22 cellular contexts compared by ENCODE assay signal in the genomic region with DNA sequence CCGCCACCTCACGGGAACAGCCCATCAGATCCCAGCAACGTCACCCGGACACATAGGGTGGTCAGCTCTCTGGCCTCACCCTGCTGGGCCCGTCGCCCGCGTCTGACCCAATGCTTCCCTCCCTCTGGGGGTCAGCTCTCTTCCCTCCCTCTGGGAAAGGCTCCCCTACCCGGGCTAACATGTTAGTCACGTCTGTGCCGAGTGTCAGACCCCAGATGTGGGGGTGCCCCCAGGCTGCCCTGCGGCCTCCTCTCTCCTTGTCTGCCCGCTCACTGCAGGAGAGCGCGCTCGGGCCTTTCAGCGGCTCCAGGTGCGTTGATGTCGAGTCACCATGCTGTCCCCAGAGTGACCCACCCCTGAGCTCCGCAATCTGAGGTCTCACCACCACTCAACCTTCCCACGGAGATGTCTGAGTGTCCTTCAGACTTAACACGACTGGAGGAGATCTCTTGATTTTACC. TPM values are rescaled to one million over a fixed set of nuclear protein-coding genes. Genes with fewer than 3 reads are reported as not detected.
A peak's percentile ranks its signal among the peaks of the same experiment; 100 is the strongest.
DNase-seq lines count a peak whose midpoint lies in the region; ATAC-seq, FAIRE-seq and TF ChIP-seq lines count a peak whose summit lies in the region.
"Had no signal": no experiment of that assay in that cellular context is flagged by ENCODE, and none has a peak within 500 bp of the region (broad histone marks: within the 10 kb centered on the region; RNA-seq: fewer than 3 reads in every experiment).

No MANE protein-coding gene starts in this region.

- H3K9ac ChIP-seq in K562 (ENCODE audit: insufficient read depth in 1 of 2, low read depth in 2 of 2, low read length in 2 of 2) (peak overlapping the region; percentile 55 to 81; a peak in 3 of 4 replicates), HepG2 (ENCODE audit: insufficient read depth, low read depth, low read length) (no peak overlapping the region)

- peak overlapping the region; percentile 81; the same call in 2 of the 3 replicates for H3K27ac ChIP-seq in K562 (ENCODE audit: extremely low read depth, low read depth, low read length)
- H3K27ac ChIP-seq in prostate gland, result peak overlapping the region; percentile 48 to 77
- no peak overlapping the region for H3K27ac ChIP-seq in HepG2 (ENCODE audit: extremely low read length, insufficient read depth, low read length)

- no peaks in the 10 kb centered on the region for H3K27me3 ChIP-seq in H7 (ENCODE audit: control insufficient read depth, insufficient read depth, low read length)
- H3K27me3 ChIP-seq in K562 (ENCODE audit: control insufficient read depth in 2 of 2, insufficient read depth in 2 of 2, low read length in 2 of 2), result no peaks in the 10 kb centered on the region
- no peaks in the 10 kb centered on the region for H3K27me3 ChIP-seq in prostate gland (replicated peaks; ENCODE audit: insufficient read depth)
- peaks cover 0 to 8% of the 10 kb centered on the region in 2 experiments; a peak in 4 of 5 replicates for H3K27me3 ChIP-seq in HepG2 (ENCODE audit: control insufficient read depth in 1 of 2, insufficient read depth in 2 of 2, low read length in 2 of 2)

- H3K4me1 Mint-ChIP-seq in type B pancreatic cell (ENCODE audit: unreplicated experiment), result peaks cover 1% of the 10 kb centered on the region
- H3K4me1 Mint-ChIP-seq in WTC11, result peaks cover 29% of the 10 kb centered on the region

- H4K20me1 ChIP-seq in K562 (replicated peaks; ENCODE audit: control insufficient read depth, insufficient read depth, low read length) (no peaks in the 10 kb centered on the region), HepG2 (ENCODE audit: insufficient read depth, low read length) (no peaks in the 10 kb centered on the region)

- peak overlapping the region; percentile 61 for H3K27ac Mint-ChIP-seq in type B pancreatic cell
- no peak overlapping the region; the same call in 1 of the 2 replicates for H3K27ac Mint-ChIP-seq in WTC11
- H3K27ac Mint-ChIP-seq: GM23338 had no signal

- no peaks in the 10 kb centered on the region for H3K79me2 ChIP-seq in K562 (ENCODE audit: control insufficient read depth, insufficient read depth, low read length)
- no peaks in the 10 kb centered on the region for H3K79me2 ChIP-seq in HepG2 (ENCODE audit: insufficient read depth, low read length)

- H3K36me3 Mint-ChIP-seq in type B pancreatic cell (peaks cover 18% of the 10 kb centered on the region), WTC11 (peaks cover 53% of the 10 kb centered on the region)

- no peak for TF ChIP-seq RAD21 in K562 (CRISPR knock-in tag; conservative IDR thresholded peaks at IDR 0.05 in 1 of 2, IDR thresholded peaks at IDR 0.05 in 1 of 2)
- no peak for TF ChIP-seq RAD21 in HepG2 (CRISPR knock-in tag; IDR thresholded peaks at IDR 0.05)

- H3K9me3 Mint-ChIP-seq in type B pancreatic cell (peaks cover 6% of the 10 kb centered on the region), WTC11 (peaks cover 17% of the 10 kb centered on the region)
- H3K9me3 Mint-ChIP-seq: CD4-positive, alpha-beta memory T cell had no signal

- ATAC-seq in K562 (no peak), HepG2 (no peak), GM21526 (IDR thresholded peaks at IDR 0.05; ENCODE audit: low FRiP score, unreplicated experiment) (no peak), WTC11 (no peak)
- ATAC-seq: GM23338 had no signal

- H3K27me3 Mint-ChIP-seq in type B pancreatic cell (no peaks in the 10 kb centered on the region), WTC11 (ENCODE audit: low read depth) (no peaks in the 10 kb centered on the region)
- H3K27me3 Mint-ChIP-seq: CD4-positive, alpha-beta memory T cell had no signal

- FAIRE-seq in K562 (lab: Jason Lieb, UNC) (no peak), HepG2 (lab: Jason Lieb, UNC) (no peak)
- FAIRE-seq: D721Med, G401.6, GM12891 had no signal

- CTCF ChIA-PET in K562 (lab: Yijun Ruan, JAX; ENCODE audit: low intra/inter-chr PET ratio) (no interaction called here), HepG2 (lab: Yijun Ruan, JAX; ENCODE audit: low intra/inter-chr PET ratio, low total read pairs) (no interaction called here), WTC11 (lab: Charles Lee) (interaction anchor here (0.5 kb wide), 1 partner anchor 104 kb away, joined by 8 read pairs; no protein-coding TSS in a partner anchor)

- TF ChIP-seq CTCF in K562 (IDR thresholded peaks at IDR 0.05 in 2 of 3, conservative IDR thresholded peaks at IDR 0.05 in 1 of 3; ENCODE audit: insufficient read depth in 2 of 3, low read depth in 1 of 3, low read length in 3 of 3) (no peak), prostate gland (IDR thresholded peaks at IDR 0.05) (no peak), type B pancreatic cell (conservative IDR thresholded peaks at IDR 0.05) (no peak), HepG2 (CRISPR knock-in tag; IDR thresholded peaks at IDR 0.05) (no peak), WTC11 (IDR thresholded peaks at IDR 0.05) (no peak)

- H2AFZ ChIP-seq in K562 (ENCODE audit: low read depth, low read length), result peak overlapping the region; percentile 85
- no peak overlapping the region for H2AFZ ChIP-seq in HepG2 (ENCODE audit: low read length)
- H2AFZ ChIP-seq: GM23338 had no signal

- 72% methylated on average over 19 of the region's 22 CpGs for WGBS in K562 (ENCODE audit: insufficient coverage, low coverage, missing lambda C conversion rate)
- WGBS in prostate gland, result 95% methylated on average over 22 of the region's 22 CpGs
- 58% methylated on average over 19 of the region's 22 CpGs for WGBS in HepG2 (ENCODE audit: low lambda C conversion rate)

- H3K4me2 ChIP-seq in K562 (ENCODE audit: insufficient read depth, low read length) (peak overlapping the region; percentile 90; the same call in 1 of the 2 replicates), HepG2 (ENCODE audit: low read depth, low read length) (no peak overlapping the region)
- H3K4me2 ChIP-seq: GM23338 had no signal

- H3K4me3 ChIP-seq in H7 (ENCODE audit: insufficient read depth, low read depth, low read length), result no peak overlapping the region
- no peak overlapping the region for H3K4me3 ChIP-seq in K562
- no peak overlapping the region for H3K4me3 ChIP-seq in prostate gland
- H3K4me3 ChIP-seq in HepG2 (replicated peaks in 1 of 3; ENCODE audit: insufficient read depth in 1 of 3, low read depth in 2 of 3, low read length in 3 of 3), result no peak overlapping the region
- H3K4me3 ChIP-seq: GM23338 had no signal

- POLR2A ChIA-PET in K562 (lab: Yijun Ruan, JAX) (interaction anchor here (0.7 kb wide), 1 partner anchor 326 kb away, joined by 3 read pairs; no protein-coding TSS in a partner anchor), HepG2 (lab: Yijun Ruan, JAX) (no interaction called here), WTC11 (lab: Charles Lee) (no interaction called here)

- H3K4me1 ChIP-seq in K562 (replicated peaks in 1 of 2; ENCODE audit: control insufficient read depth in 2 of 2, insufficient read depth in 2 of 2, low read length in 2 of 2) (peaks cover 51 to 57% of the 10 kb centered on the region in 2 experiments), prostate gland (replicated peaks) (peaks cover 13% of the 10 kb centered on the region), HepG2 (ENCODE audit: insufficient read depth, low read length) (no peaks in the 10 kb centered on the region)

- H3K4me3 Mint-ChIP-seq in type B pancreatic cell (no peak overlapping the region), WTC11 (no peak overlapping the region)
- H3K4me3 Mint-ChIP-seq: CD4-positive, alpha-beta memory T cell; GM23338; H9 had no signal

- no peaks in the 10 kb centered on the region; the same call in 1 of the 2 replicates for H3K9me3 ChIP-seq in K562 (replicated peaks; ENCODE audit: control insufficient read depth, insufficient read depth, low read depth, low read length)
- H3K9me3 ChIP-seq in prostate gland, result no peaks in the 10 kb centered on the region
- H3K9me3 ChIP-seq in HepG2 (ENCODE audit: low read length), result no peaks in the 10 kb centered on the region

- BruUV-seq in K562 (replicated peaks; lab: Mats Ljungman, UMichigan) (no TSS peak), HepG2 (replicated peaks; lab: Mats Ljungman, UMichigan) (no TSS peak)

- H3K9me1 ChIP-seq in K562 (ENCODE audit: control insufficient read depth, insufficient read depth, low read length), result peaks cover 2% of the 10 kb centered on the region

- peak; percentile 44 for DNase-seq in H7
- no peak for DNase-seq in K562 (ENCODE audit: extremely low read depth in 1 of 4, low spot score in 3 of 4)
- DNase-seq in prostate gland (ENCODE audit: low spot score), result no peak
- DNase-seq in type B pancreatic cell (ENCODE audit: extremely low spot score, unreplicated experiment), result no peak
- no peak for DNase-seq in HepG2 (ENCODE audit: low spot score)
- no peak for DNase-seq in NCI-H2196 (lab: John Stamatoyannopoulos, UW; ENCODE audit: unreplicated experiment)
- no peak for DNase-seq in WTC11 (ENCODE audit: low spot score)
- DNase-seq: ACHN; C1 segment of cervical spinal cord; CD4-positive, alpha-beta memory T cell; COR-L47; DMS153; DMS79 treated with DMSO at 0.1 percent for 48 hours; EL; H9 had no signal

- TF ChIP-seq POLR2A in K562 (conservative IDR thresholded peaks at IDR 0.05) (no peak), prostate gland (IDR thresholded peaks at IDR 0.05) (no peak), HepG2 (IDR thresholded peaks at IDR 0.05; ENCODE audit: insufficient read depth in 1 of 2, low read depth in 2 of 2, low read length in 2 of 2) (no peak)

- in situ Hi-C loops in K562 (cut with MboI) (no loop called here), HepG2 (cut with HindIII; ENCODE audit: extremely low pct_ligation_motif_present, low pct_unique_long_range_greater_than_20kb) (no loop called here)

- intact Hi-C loops in K562 (cut with micrococcal nuclease), result no loop called here
- intact Hi-C loops in prostate gland (cut with DNase I), result no loop called here
- intact Hi-C loops in HepG2 (cut with micrococcal nuclease; ENCODE audit: unreplicated experiment), result no loop called here

- peaks cover 7% of the 10 kb centered on the region for H3K36me3 ChIP-seq in H7 (replicated peaks; ENCODE audit: control insufficient read depth, insufficient read depth, low read length)
- no peaks in the 10 kb centered on the region for H3K36me3 ChIP-seq in K562 (ENCODE audit: control insufficient read depth, insufficient read depth, low read length)
- no peaks in the 10 kb centered on the region for H3K36me3 ChIP-seq in prostate gland
- H3K36me3 ChIP-seq in HepG2 (replicated peaks in 1 of 2; ENCODE audit: control insufficient read depth in 1 of 2, insufficient read depth in 2 of 2, low read length in 2 of 2), result no peaks in the 10 kb centered on the region

- TF ChIP-seq EP300 in K562 (IDR thresholded peaks at IDR 0.05; ENCODE audit: low read length), result no peak
- no peak for TF ChIP-seq EP300 in HepG2 (IDR thresholded peaks at IDR 0.05; ENCODE audit: low read depth in 2 of 2, low read length in 2 of 2)
- no peak for TF ChIP-seq EP300 in HepG2 (CRISPR knock-in tag; IDR thresholded peaks at IDR 0.05; ENCODE audit: borderline replicate concordance)

RNA-seq across cellular contexts. Expression of gene SLC37A1, which starts 34.3 kb away (rescaled TPM):
- 5.7 and 8.2 TPM in 2 replicates for total RNA-seq in H7 (2014; rRNA removed; shearing (Covaris generic))
- total RNA-seq in K562 (2011; cell fraction: chromatin; rRNA removed; ENCODE audit: low replicate concordance), result 4.6 and 9.1 TPM in 2 replicates
- 5.5 and 5.9 TPM in 2 replicates for total RNA-seq in K562 (2011; cell fraction: nucleolus; rRNA removed)
- 5.6 and 6.5 TPM in 2 replicates for total RNA-seq in K562 (2011; cell fraction: nucleoplasm; rRNA removed)
- total RNA-seq in K562 (2014; rRNA removed), result 0.33 and 1.4 TPM in 2 replicates
- 0.10 and 0.15 TPM in 2 replicates for total RNA-seq in K562 (2014; rRNA removed; fragmentation: Illumina TruSeq; extraction: Trizol)
- total RNA-seq in K562 (2015; rRNA removed; fragmentation: Illumina TruSeq; extraction: Trizol), result 0.40 and 0.79 TPM in 2 replicates
- 0.40 and 0.60 TPM in 2 replicates for total RNA-seq in K562 (2021)
- polyA plus RNA-seq in K562 (2011; rRNA removed), result 3.4 and 4.5 TPM in 2 replicates
- 2.8 and 3.2 TPM in 2 replicates for polyA plus RNA-seq in K562 (2011; cell fraction: cytosol; rRNA removed)
- 10.8 and 11.2 TPM in 2 replicates for polyA plus RNA-seq in K562 (2011; cell fraction: nucleus; rRNA removed)
- 0.43 and 1.8 TPM in 2 replicates for polyA plus RNA-seq in K562 (2012)
- 0.45 and 0.65 TPM in 2 replicates for polyA plus RNA-seq in K562 (2014; fragmentation: Illumina TruSeq; extraction: Trizol)
- polyA plus RNA-seq in K562 (2014; fragmentation: Nextera tagmentation; extraction: Ambion mirVana), result under 1 TPM; 0.06 to 0.20 TPM
- 0.09 and 0.24 TPM in 2 replicates for polyA plus RNA-seq in K562 (2014; rRNA removed)
- 3.8 and 6.7 TPM in 2 replicates for polyA minus RNA-seq in K562 (2011; rRNA and poly(A)+ RNA removed)
- polyA minus RNA-seq in K562 (2011; cell fraction: cytosol; rRNA and poly(A)+ RNA removed), result 2.5 and 2.6 TPM in 2 replicates
- polyA minus RNA-seq in K562 (2011; cell fraction: nucleus; rRNA and poly(A)+ RNA removed), result 8.3 and 11.8 TPM in 2 replicates
- total RNA-seq in prostate gland, result 10 to 100 TPM; 44.2 to 49.6 TPM
- 24.8 and 44.2 TPM in 2 replicates for total RNA-seq in type B pancreatic cell (ENCODE audit: low replicate concordance)
- total RNA-seq in HepG2 (2016; rRNA removed; fragmentation: Illumina TruSeq; extraction: Trizol), result 0.17 and 0.40 TPM in 2 replicates
- total RNA-seq in HepG2 (2016; cell fraction: cytosol; rRNA removed; fragmentation: Illumina TruSeq; extraction: Trizol; ENCODE audit: low read depth), result 0.18 TPM in 1 of 2 replicates, not detected in the other
- 0.10 and 0.28 TPM in 2 replicates for total RNA-seq in HepG2 (2016; cell fraction: insoluble cytoplasmic fraction; rRNA removed; fragmentation: Illumina TruSeq; extraction: Trizol)
- 0.31 and 0.48 TPM in 2 replicates for total RNA-seq in HepG2 (2016; cell fraction: membrane; rRNA removed; fragmentation: Illumina TruSeq; extraction: Trizol)
- 0.31 and 0.34 TPM in 2 replicates for total RNA-seq in HepG2 (2016; cell fraction: nucleus; rRNA removed; fragmentation: Illumina TruSeq; extraction: Trizol)
- polyA plus RNA-seq in HepG2 (2011; rRNA removed), result 0.14 and 0.22 TPM in 2 replicates
- polyA plus RNA-seq in HepG2 (2011; cell fraction: cytosol; rRNA removed), result 0.12 and 0.14 TPM in 2 replicates
- polyA plus RNA-seq in HepG2 (2011; cell fraction: nucleus; rRNA removed), result 0.19 and 0.29 TPM in 2 replicates
- 0.13 and 0.28 TPM in 2 replicates for polyA plus RNA-seq in HepG2 (2012)
- polyA plus RNA-seq in HepG2 (2016; cell fraction: cytosol; fragmentation: Illumina TruSeq; extraction: Trizol; ENCODE audit: low read depth), result 0.18 and 0.58 TPM in 2 replicates
- polyA plus RNA-seq in HepG2 (2016; cell fraction: insoluble cytoplasmic fraction; fragmentation: Illumina TruSeq; extraction: Trizol; ENCODE audit: low read depth), result 0.12 and 0.25 TPM in 2 replicates
- 0.35 and 0.40 TPM in 2 replicates for polyA plus RNA-seq in HepG2 (2016; cell fraction: membrane; fragmentation: Illumina TruSeq; extraction: Trizol; ENCODE audit: low read depth)
- polyA plus RNA-seq in HepG2 (2016; cell fraction: nucleus; fragmentation: Illumina TruSeq; extraction: Trizol; ENCODE audit: insufficient read depth, low read depth), result 0.37 and 0.70 TPM in 2 replicates
- polyA minus RNA-seq in HepG2 (2011; rRNA and poly(A)+ RNA removed; ENCODE audit: low replicate concordance), result 0.80 and 7.9 TPM in 2 replicates
- polyA minus RNA-seq in HepG2 (2011; cell fraction: cytosol; rRNA and poly(A)+ RNA removed), result 0.49 TPM in 1 of 2 replicates, not detected in the other
- 0.12 and 0.39 TPM in 2 replicates for polyA minus RNA-seq in HepG2 (2011; cell fraction: nucleus; rRNA and poly(A)+ RNA removed)
- total RNA-seq in WTC11 (2021), result 22.7 to 26.3 TPM (median 25.8 TPM) in 3 replicates

RNA-seq across cellular contexts. Expression of gene RSPH1, which starts 51.9 kb away (rescaled TPM):
- total RNA-seq in H7 (2014; rRNA removed; shearing (Covaris generic)), result 0.15 TPM in 1 of 2 replicates, not detected in the other
- 0.16 TPM in 1 of 2 replicates, not detected in the other for total RNA-seq in K562 (2011; cell fraction: chromatin; rRNA removed; ENCODE audit: low replicate concordance)
- total RNA-seq in K562 (2011; cell fraction: nucleolus; rRNA removed), result not detected in 2 replicates
- total RNA-seq in K562 (2011; cell fraction: nucleoplasm; rRNA removed), result 0.15 TPM in 1 of 2 replicates, not detected in the other
- total RNA-seq in K562 (2014; rRNA removed), result not detected in 2 replicates
- not detected in 2 replicates for total RNA-seq in K562 (2014; rRNA removed; fragmentation: Illumina TruSeq; extraction: Trizol)
- not detected in 2 replicates for total RNA-seq in K562 (2015; rRNA removed; fragmentation: Illumina TruSeq; extraction: Trizol)
- not detected in 2 replicates for total RNA-seq in K562 (2021)
- 0.17 TPM in 1 of 2 replicates, not detected in the other for polyA plus RNA-seq in K562 (2011; rRNA removed)
- polyA plus RNA-seq in K562 (2011; cell fraction: cytosol; rRNA removed), result 0.01 TPM in 1 of 2 replicates, not detected in the other
- 0.07 TPM in 1 of 2 replicates, not detected in the other for polyA plus RNA-seq in K562 (2011; cell fraction: nucleus; rRNA removed)
- polyA plus RNA-seq in K562 (2012), result 0.18 TPM in 1 of 2 replicates, not detected in the other
- not detected in 2 replicates for polyA plus RNA-seq in K562 (2014; fragmentation: Illumina TruSeq; extraction: Trizol)
- polyA plus RNA-seq in K562 (2014; fragmentation: Nextera tagmentation; extraction: Ambion mirVana), result not detected
- not detected in 2 replicates for polyA plus RNA-seq in K562 (2014; rRNA removed)
- polyA minus RNA-seq in K562 (2011; rRNA and poly(A)+ RNA removed), result 0.07 TPM in 1 of 2 replicates, not detected in the other
- polyA minus RNA-seq in K562 (2011; cell fraction: cytosol; rRNA and poly(A)+ RNA removed), result not detected in 2 replicates
- polyA minus RNA-seq in K562 (2011; cell fraction: nucleus; rRNA and poly(A)+ RNA removed), result not detected in 2 replicates
- total RNA-seq in prostate gland, result 1 to 10 TPM; 1.6 to 2.6 TPM
- 2.1 and 5.2 TPM in 2 replicates for total RNA-seq in type B pancreatic cell (ENCODE audit: low replicate concordance)
- total RNA-seq in HepG2 (2016; rRNA removed; fragmentation: Illumina TruSeq; extraction: Trizol), result not detected in 2 replicates
- total RNA-seq in HepG2 (2016; cell fraction: cytosol; rRNA removed; fragmentation: Illumina TruSeq; extraction: Trizol; ENCODE audit: low read depth), result not detected in 2 replicates
- total RNA-seq in HepG2 (2016; cell fraction: insoluble cytoplasmic fraction; rRNA removed; fragmentation: Illumina TruSeq; extraction: Trizol), result not detected in 2 replicates
- total RNA-seq in HepG2 (2016; cell fraction: membrane; rRNA removed; fragmentation: Illumina TruSeq; extraction: Trizol), result not detected in 2 replicates
- total RNA-seq in HepG2 (2016; cell fraction: nucleus; rRNA removed; fragmentation: Illumina TruSeq; extraction: Trizol), result not detected in 2 replicates
- polyA plus RNA-seq in HepG2 (2011; rRNA removed), result not detected in 2 replicates
- polyA plus RNA-seq in HepG2 (2011; cell fraction: cytosol; rRNA removed), result not detected in 2 replicates
- polyA plus RNA-seq in HepG2 (2011; cell fraction: nucleus; rRNA removed), result not detected in 2 replicates
- not detected in 2 replicates for polyA plus RNA-seq in HepG2 (2012)
- polyA plus RNA-seq in HepG2 (2016; cell fraction: cytosol; fragmentation: Illumina TruSeq; extraction: Trizol; ENCODE audit: low read depth), result not detected in 2 replicates
- polyA plus RNA-seq in HepG2 (2016; cell fraction: insoluble cytoplasmic fraction; fragmentation: Illumina TruSeq; extraction: Trizol; ENCODE audit: low read depth), result not detected in 2 replicates
- not detected in 2 replicates for polyA plus RNA-seq in HepG2 (2016; cell fraction: membrane; fragmentation: Illumina TruSeq; extraction: Trizol; ENCODE audit: low read depth)
- not detected in 2 replicates for polyA plus RNA-seq in HepG2 (2016; cell fraction: nucleus; fragmentation: Illumina TruSeq; extraction: Trizol; ENCODE audit: insufficient read depth, low read depth)
- polyA minus RNA-seq in HepG2 (2011; rRNA and poly(A)+ RNA removed; ENCODE audit: low replicate concordance), result not detected in 2 replicates
- not detected in 2 replicates for polyA minus RNA-seq in HepG2 (2011; cell fraction: cytosol; rRNA and poly(A)+ RNA removed)
- polyA minus RNA-seq in HepG2 (2011; cell fraction: nucleus; rRNA and poly(A)+ RNA removed), result not detected in 2 replicates
- 0.11 to 0.30 TPM (median 0.16 TPM) in 3 replicates for total RNA-seq in WTC11 (2021)
- total RNA-seq: A172; CD4-positive, alpha-beta memory T cell; GM23338; HT1080 had no signal
- polyA plus RNA-seq: CD4-positive, alpha-beta memory T cell had no signal
